In genomic region chr5:175621971-175622370, GRCh38 we compare ENCODE assay signal across 27 cellular contexts.
"Had no signal": no experiment of that assay in that cellular context is flagged by ENCODE, and none has a peak within 500 bp of the region (broad histone marks: within the 10 kb centered on the region; RNA-seq: fewer than 3 reads in every experiment).

No MANE protein-coding gene starts in this region.

- H3K4me3 ChIP-seq: heart left ventricle, left ventricle myocardium inferior, lung, neural progenitor cell, right atrium auricular region, right lobe of liver, smooth muscle cell, stomach, testis, thyroid gland, transverse colon, upper lobe of right lung had no signal

- H3K36me3 ChIP-seq: heart left ventricle, left ventricle myocardium inferior, neural progenitor cell, neutrophil, right atrium auricular region, right lobe of liver, stomach, thyroid gland, transverse colon, upper lobe of right lung had no signal

- H3K79me2 ChIP-seq: parathyroid adenoma had no signal

- H2AFZ ChIP-seq: neural progenitor cell, parathyroid adenoma had no signal

- H3K9me3 ChIP-seq: neutrophil, right atrium auricular region, right lobe of liver, testis, thyroid gland, transverse colon, upper lobe of right lung had no signal

- H3K4me1 ChIP-seq: neural progenitor cell, parathyroid adenoma, right atrium auricular region, right lobe of liver, stomach, testis, thyroid gland, transverse colon, upper lobe of right lung had no signal

- DNase-seq: heart left ventricle; hypothalamus; immature natural killer cell; kidney; left ventricle myocardium inferior; naive B cell; natural killer cell; nephron progenitor cell; occipital lobe; right lobe of liver; stimulated activated CD4-positive, alpha-beta T cell treated with anti-CD3 and anti-CD28 coated beads, Interleukin-1b, Interleukin-23, amount 100 ng/mL, for 48 hours; stimulated activated CD4-positive, alpha-beta T cell treated with anti-CD3 and anti-CD28 coated beads, Interleukin-2, amount 100 ng/mL, for 48 hours; stimulated activated CD4-positive, alpha-beta T cell treated with anti-CD3 and anti-CD28 coated beads, Interleukin-4, amount 100 ng/mL, for 4 hours; stimulated activated CD8-positive, alpha-beta memory T cell treated with anti-CD3 and anti-CD28 coated beads, Interleukin-4, amount 100 ng/mL, for 48 hours; stimulated activated naive CD8-positive, alpha-beta T cell treated with anti-CD3 and anti-CD28 coated beads, Interleukin-15, Interleukin-2, amounts not matched to agents 100 U/mL and 50 U/mL, for 24 hours; stomach; testis; thyroid gland; transverse colon; upper lobe of right lung had no signal

- H3K9ac ChIP-seq: neural progenitor cell, parathyroid adenoma had no signal

- ATAC-seq: heart left ventricle; natural killer cell; right lobe of liver; stimulated activated memory B cell treated with anti-CD40 and anti-IgM and Interleukin-4, amounts not matched to agents 10 μg/mL and 1 μg/mL and 100 μg/mL, for 72 hours; stimulated activated naive CD8-positive, alpha-beta T cell treated with anti-CD3 and anti-CD28 coated beads, Interleukin-15, Interleukin-2, amounts not matched to agents 100 U/mL and 50 U/mL, for 24 hours; upper lobe of right lung had no signal

- H3K27me3 ChIP-seq: heart left ventricle, neural progenitor cell, neutrophil, right atrium auricular region, right lobe of liver, testis, thyroid gland, transverse colon, upper lobe of right lung had no signal

- H3K27ac ChIP-seq: heart left ventricle, left ventricle myocardium inferior, neural progenitor cell, neutrophil, parathyroid adenoma, right atrium auricular region, right lobe of liver, stomach, testis, thyroid gland, transverse colon, upper lobe of right lung had no signal

- H3K4me2 ChIP-seq: neural progenitor cell, smooth muscle cell had no signal
